ENCODE assay signal across 17 cellular contexts in genomic region chr10:71191459-71192113, GRCh38. TPM values are rescaled to one million over a fixed set of nuclear protein-coding genes. Genes with fewer than 3 reads are reported as not detected.
"Had no signal": no experiment of that assay in that cellular context is flagged by ENCODE, and none has a peak within 500 bp of the region (broad histone marks: within the 10 kb centered on the region; RNA-seq: fewer than 3 reads in every experiment).

No MANE protein-coding gene starts in this region.

- H3K4me3 ChIP-seq: cardiac muscle cell, colonic mucosa, heart left ventricle, lower lobe of right lung, spleen had no signal

- ATAC-seq: heart left ventricle; lower lobe of right lung; sciatic nerve; stimulated activated naive B cell treated with anti-CD40 and anti-IgM and Interleukin-4, amounts not matched to agents 10 μg/mL and 1 μg/mL and 100 μg/mL, for 72 hours; T-helper 17 cell had no signal

- H3K9me3 ChIP-seq: colonic mucosa had no signal

- H3K27ac ChIP-seq: cardiac muscle cell, colonic mucosa, heart left ventricle, lower lobe of right lung, spleen had no signal

- DNase-seq: activated CD4-positive, alpha-beta T cell treated with anti-CD3 and anti-CD28 coated beads, Interleukin-2, amount 50 U/mL, for 48 hours; activated CD4-positive, CD25-positive, alpha-beta regulatory T cell; activated CD8-positive, alpha-beta memory T cell treated with anti-CD3 and anti-CD28 coated beads, Interleukin-2, amount 50 U/mL, for 4 hours; activated naive CD4-positive, alpha-beta T cell treated with anti-CD3 and anti-CD28 coated beads, Interleukin-2, amount 10 ng/mL, durations not matched to agents 7 days and 5 days; colonic mucosa; effector CD4-positive, alpha-beta T cell; heart left ventricle; lower lobe of right lung; naive B cell; spleen; stimulated activated CD4-positive, alpha-beta T cell treated with anti-CD3 and anti-CD28 coated beads, Interleukin-2, amount 100 ng/mL, for 24 hours; stimulated activated naive B cell treated with anti-CD40 and anti-IgM and Interleukin-4, amounts not matched to agents 10 μg/mL and 1 μg/mL and 100 μg/mL, for 72 hours; substantia nigra; T-helper 17 cell had no signal

- H3K27me3 ChIP-seq: cardiac muscle cell, colonic mucosa had no signal

- H3K36me3 ChIP-seq: cardiac muscle cell, colonic mucosa, heart left ventricle, lower lobe of right lung, spleen had no signal

- H3K4me1 ChIP-seq: colonic mucosa had no signal

- FAIRE-seq: frontal cortex had no signal

RNA-seq across cellular contexts. Expression of gene UNC5B, which starts 20.8 kb away (rescaled TPM):
- total RNA-seq: T-helper 17 cell had no signal
